In genomic region chr3:64352596-64352989, GRCh38 we compare ENCODE assay signal across 9 cellular contexts.
DNase-seq lines count a peak whose midpoint lies in the region; ATAC-seq and TF ChIP-seq lines count a peak whose summit lies in the region.
"Had no signal": no experiment of that assay in that cellular context is flagged by ENCODE, and none has a peak within 500 bp of the region (broad histone marks: within the 10 kb centered on the region; RNA-seq: fewer than 3 reads in every experiment).

No MANE protein-coding gene starts in this region.

- in situ Hi-C loops in G401 (cut with HindIII; ENCODE audit: low sequenced_read_pairs), result no loop called here

- H3K4me1 Mint-ChIP-seq in activated T-helper 2 cell treated with anti-CD3 and anti-CD28 coated beads, Interferon-gamma antibody, Interleukin-2, Interleukin-4, amounts not matched to agents 10 μg/mL and 5 μg/mL and 100 μg/mL, durations not matched to agents 14 hours and 24 hours and 36 hours (ENCODE audit: low read depth), result peaks cover 38% of the 10 kb centered on the region

- peaks cover 6% of the 10 kb centered on the region for H3K27me3 Mint-ChIP-seq in activated T-helper 2 cell treated with anti-CD3 and anti-CD28 coated beads, Interferon-gamma antibody, Interleukin-2, Interleukin-4, amounts not matched to agents 10 μg/mL and 5 μg/mL and 100 μg/mL, durations not matched to agents 14 hours and 24 hours and 36 hours (ENCODE audit: low read depth)
- H3K27me3 Mint-ChIP-seq: activated naive CD4-positive, alpha-beta T cell treated with anti-CD3 and anti-CD28 coated beads, Interleukin-2, amount 50 U/mL, for 24 hours had no signal

- H3K27me3 ChIP-seq in SJSA1 (replicated peaks) (no peaks in the 10 kb centered on the region), rectal smooth muscle tissue (ENCODE audit: control insufficient read depth, insufficient read depth, low read length) (no peaks in the 10 kb centered on the region), A673 (replicated peaks; ENCODE audit: insufficient read depth, low read depth, low read length, poor library complexity) (no peaks in the 10 kb centered on the region)

- intact Hi-C loops in left cardiac atrium (cut with DNase I) (no loop called here), A673 (cut with micrococcal nuclease; ENCODE audit: unreplicated experiment) (no loop called here)
- intact Hi-C loops in activated T-helper 2 cell treated with anti-CD3 and anti-CD28 coated beads, Interferon-gamma antibody, Interleukin-2, Interleukin-4, amounts not matched to agents 10 μg/mL and 5 μg/mL and 100 μg/mL, durations not matched to agents 14 hours and 24 hours and 36 hours (cut with micrococcal nuclease), result no loop called here

- H3K4me3 ChIP-seq in SJSA1 (peak overlapping the region; percentile 5; the same call in 1 of the 2 replicates), fibroblast of villous mesenchyme (ENCODE audit: low read depth, low read length) (no peak overlapping the region), rectal smooth muscle tissue (ENCODE audit: low read length) (no peak overlapping the region), A673 (ENCODE audit: low read depth, low read length, poor library complexity, severe bottlenecking) (no peak overlapping the region)

- no peaks in the 10 kb centered on the region for H3K36me3 Mint-ChIP-seq in activated T-helper 2 cell treated with anti-CD3 and anti-CD28 coated beads, Interferon-gamma antibody, Interleukin-2, Interleukin-4, amounts not matched to agents 10 μg/mL and 5 μg/mL and 100 μg/mL, durations not matched to agents 14 hours and 24 hours and 36 hours (ENCODE audit: low read depth)
- H3K36me3 Mint-ChIP-seq: activated naive CD4-positive, alpha-beta T cell treated with anti-CD3 and anti-CD28 coated beads, Interleukin-2, amount 50 U/mL, for 24 hours had no signal

- H3K27ac ChIP-seq in SJSA1 (peak overlapping the region; percentile 89), rectal smooth muscle tissue (ENCODE audit: low read depth, low read length) (peak overlapping the region; percentile 52), A673 (ENCODE audit: low read depth, low read length, poor library complexity, severe bottlenecking) (no peak overlapping the region)

- no peaks in the 10 kb centered on the region for H3K9me3 Mint-ChIP-seq in activated T-helper 2 cell treated with anti-CD3 and anti-CD28 coated beads, Interferon-gamma antibody, Interleukin-2, Interleukin-4, amounts not matched to agents 10 μg/mL and 5 μg/mL and 100 μg/mL, durations not matched to agents 14 hours and 24 hours and 36 hours
- H3K9me3 Mint-ChIP-seq: activated naive CD4-positive, alpha-beta T cell treated with anti-CD3 and anti-CD28 coated beads, Interleukin-2, amount 50 U/mL, for 24 hours had no signal

- no peak overlapping the region for H3K9ac ChIP-seq in rectal smooth muscle tissue (ENCODE audit: low read length)

- H3K27ac Mint-ChIP-seq in activated T-helper 2 cell treated with anti-CD3 and anti-CD28 coated beads, Interferon-gamma antibody, Interleukin-2, Interleukin-4, amounts not matched to agents 10 μg/mL and 5 μg/mL and 100 μg/mL, durations not matched to agents 14 hours and 24 hours and 36 hours, result no peak overlapping the region
- H3K27ac Mint-ChIP-seq: activated naive CD4-positive, alpha-beta T cell treated with anti-CD3 and anti-CD28 coated beads, Interleukin-2, amount 50 U/mL, for 24 hours had no signal

- CTCF ChIA-PET in A673 (lab: Charles Lee), result no interaction called here

- TF ChIP-seq CTCF in fibroblast of villous mesenchyme (IDR thresholded peaks at IDR 0.05; ENCODE audit: insufficient read depth, low read depth, low read length) (no peak), A673 (conservative IDR thresholded peaks at IDR 0.05; ENCODE audit: low read depth, low read length) (no peak)

- DNase-seq in G401 (ENCODE audit: low spot score), result peak; percentile 33
- DNase-seq in SJSA1 (ENCODE audit: low read depth in 1 of 2, low spot score in 2 of 2), result no peak
- DNase-seq in fibroblast of villous mesenchyme (ENCODE audit: low read depth), result peak; percentile 49
- DNase-seq in left cardiac atrium, result no peak
- DNase-seq in A673 (ENCODE audit: low spot score), result no peak
- no peak for DNase-seq in iPS-NIHi7 (ENCODE audit: extremely low spot score)
- no peak for DNase-seq in activated T-helper 2 cell treated with anti-CD3 and anti-CD28 coated beads, Interferon-gamma antibody, Interleukin-2, Interleukin-4, amounts not matched to agents 10 μg/mL and 5 μg/mL and 100 μg/mL, durations not matched to agents 14 hours and 24 hours and 36 hours (ENCODE audit: low spot score)

- peaks cover 74% of the 10 kb centered on the region for H3K4me1 ChIP-seq in SJSA1 (replicated peaks)
- peaks cover 51% of the 10 kb centered on the region for H3K4me1 ChIP-seq in rectal smooth muscle tissue (ENCODE audit: control insufficient read depth, insufficient read depth, low read length)
- no peaks in the 10 kb centered on the region for H3K4me1 ChIP-seq in A673 (ENCODE audit: insufficient read depth, low read length, poor library complexity, severe bottlenecking)

- ATAC-seq in left cardiac atrium, result no peak

- no peaks in the 10 kb centered on the region for H3K9me3 ChIP-seq in SJSA1 (replicated peaks)
- no peaks in the 10 kb centered on the region for H3K9me3 ChIP-seq in A673 (ENCODE audit: low read depth, low read length, poor library complexity, severe bottlenecking)

- no peak overlapping the region for H3K4me3 Mint-ChIP-seq in activated T-helper 2 cell treated with anti-CD3 and anti-CD28 coated beads, Interferon-gamma antibody, Interleukin-2, Interleukin-4, amounts not matched to agents 10 μg/mL and 5 μg/mL and 100 μg/mL, durations not matched to agents 14 hours and 24 hours and 36 hours (ENCODE audit: low read depth)
- H3K4me3 Mint-ChIP-seq: activated naive CD4-positive, alpha-beta T cell treated with anti-CD3 and anti-CD28 coated beads, Interleukin-2, amount 50 U/mL, for 24 hours had no signal

- BruUV-seq in A673 (replicated peaks; lab: Mats Ljungman, UMichigan), result no TSS peak

- POLR2A ChIA-PET in A673 (lab: Charles Lee; ENCODE audit: low non-redundant PET), result no interaction called here

- H3K36me3 ChIP-seq in SJSA1, result no peaks in the 10 kb centered on the region
- no peaks in the 10 kb centered on the region for H3K36me3 ChIP-seq in rectal smooth muscle tissue (ENCODE audit: control insufficient read depth, insufficient read depth, low read length)
- no peaks in the 10 kb centered on the region for H3K36me3 ChIP-seq in A673 (ENCODE audit: insufficient read depth, low read length, poor library complexity, severe bottlenecking)

Comparison
In these comparisons a context has a peak if more than half of its experiments do, and no peak if none do; other contexts are left out.
1. DNase-seq: peak in G401 (single experiment) and fibroblast of villous mesenchyme (single experiment); none in SJSA1 (0 of 2), left cardiac atrium (single experiment), A673 (single experiment), iPS-NIHi7 (single experiment) and activated T-helper 2 cell treated with anti-CD3 and anti-CD28 coated beads, Interferon-gamma antibody, Interleukin-2, Interleukin-4, amounts not matched to agents 10 μg/mL and 5 μg/mL and 100 μg/mL, durations not matched to agents 14 hours and 24 hours and 36 hours (single experiment).